In genomic region chr16:23225634-23226033, GRCh38 we compare ENCODE assay signal across 18 cellular contexts. TPM values are rescaled to one million over a fixed set of nuclear protein-coding genes. Genes with fewer than 3 reads are reported as not detected.
A peak's percentile ranks its signal among the peaks of the same experiment; 100 is the strongest.
DNase-seq lines count a peak whose midpoint lies in the region; ATAC-seq, FAIRE-seq and TF ChIP-seq lines count a peak whose summit lies in the region.
"Had no signal": no experiment of that assay in that cellular context is flagged by ENCODE, and none has a peak within 500 bp of the region (broad histone marks: within the 10 kb centered on the region; RNA-seq: fewer than 3 reads in every experiment).

No MANE protein-coding gene starts in this region.

- ATAC-seq in foreskin keratinocyte, result peak; percentile 27
- ATAC-seq: GM12878, K562 had no signal

- peak; percentile 4 for DNase-seq in Caki2 (ENCODE audit: low read depth)
- DNase-seq in M059J (ENCODE audit: low read depth), result peak; percentile 58
- peak; percentile 43 for DNase-seq in bronchial epithelial cell (ENCODE audit: low read depth)
- peak in 1 of 2 donors; percentile 45 for DNase-seq in foreskin keratinocyte
- no peak for DNase-seq in GM12892 (ENCODE audit: insufficient read length)
- no peak for DNase-seq in NCI-H82 treated with DMSO at 0.1 percent for 48 hours (lab: John Stamatoyannopoulos, UW; ENCODE audit: unreplicated experiment)
- DNase-seq in D721Med (ENCODE audit: insufficient read length, low spot score), result no peak
- DNase-seq: 8988T; AML-193; Calu3; CD4-positive, CD25-positive, alpha-beta regulatory T cell; DMS79; GM23248; H7 had no signal

- H3K4me1 ChIP-seq in foreskin keratinocyte, result no peaks in the 10 kb centered on the region
- H3K4me1 ChIP-seq: BLaER1 treated with 17β-estradiol and CSF1 and Interleukin-3, amounts not matched to agents 10 nM and 100 nM had no signal

- no peak for TF ChIP-seq CTCF in bronchial epithelial cell (IDR thresholded peaks at IDR 0.05; ENCODE audit: insufficient read depth, low read length, severe bottlenecking)
- no peak for TF ChIP-seq CTCF in foreskin keratinocyte (conservative IDR thresholded peaks at IDR 0.05)
- no peak for TF ChIP-seq CTCF in D721Med (IDR thresholded peaks at IDR 0.05; ENCODE audit: insufficient read depth, missing control alignments)

- H3K27me3 ChIP-seq in bronchial epithelial cell (ENCODE audit: control insufficient read depth, insufficient read depth, low read length) (no peaks in the 10 kb centered on the region), foreskin keratinocyte (peaks cover 12% of the 10 kb centered on the region)
- H3K27me3 ChIP-seq: BLaER1 treated with 17β-estradiol and CSF1 and Interleukin-3, amounts not matched to agents 10 nM and 100 nM had no signal

- H3K4me3 ChIP-seq in bronchial epithelial cell (ENCODE audit: low read depth, low read length), result no peak overlapping the region
- H3K4me3 ChIP-seq: BLaER1 treated with 17β-estradiol and CSF1 and Interleukin-3, amounts not matched to agents 10 nM and 100 nM; GM12878; GM23248; K562 had no signal

- no peak for TF ChIP-seq POLR2A in GM12892 (IDR thresholded peaks at IDR 0.05; ENCODE audit: low read depth, low read length)

- in situ Hi-C loops in Caki2 (cut with HindIII; ENCODE audit: low pct_unique_long_range_greater_than_20kb, low sequenced_read_pairs), result no loop called here

- H3K27ac ChIP-seq in foreskin keratinocyte, result no peak overlapping the region
- H3K27ac ChIP-seq: BLaER1 treated with 17β-estradiol and CSF1 and Interleukin-3, amounts not matched to agents 10 nM and 100 nM; GM23248 had no signal

- no peak for FAIRE-seq in bronchial epithelial cell (lab: Jason Lieb, UNC)
- no peak for FAIRE-seq in GM12892 (lab: Jason Lieb, UNC)
- no peak for FAIRE-seq in D721Med (lab: Jason Lieb, UNC)
- FAIRE-seq: GM12878, K562 had no signal

- no peaks in the 10 kb centered on the region for H3K36me3 ChIP-seq in bronchial epithelial cell (ENCODE audit: control insufficient read depth, insufficient read depth, low read length)
- H3K36me3 ChIP-seq: BLaER1 treated with 17β-estradiol and CSF1 and Interleukin-3, amounts not matched to agents 10 nM and 100 nM had no signal

RNA-seq across cellular contexts. Expression of gene SCNN1G, which starts 43.1 kb away (rescaled TPM):
- 0.30 TPM in 1 of 2 replicates, not detected in the other for total RNA-seq in Caki2 (2014; rRNA removed; shearing (Covaris generic); ENCODE audit: low replicate concordance)
- not detected in 2 replicates for total RNA-seq in M059J (2014; rRNA removed; shearing (Covaris generic))
- 0.38 TPM in 1 of 2 replicates, not detected in the other for total RNA-seq in bronchial epithelial cell
- not detected in 2 replicates for total RNA-seq in foreskin keratinocyte
- 0.01 TPM in 1 of 2 replicates, not detected in the other for polyA plus RNA-seq in foreskin keratinocyte
- polyA plus RNA-seq in GM12892 (2012; ENCODE audit: missing spikeins), result not detected
- total RNA-seq: Calu3; CD4-positive, CD25-positive, alpha-beta regulatory T cell; G401; GM23248; K562 had no signal
- polyA plus RNA-seq: CD4-positive, CD25-positive, alpha-beta regulatory T cell; GM23248; K562 had no signal

Comparison
In these comparisons a context has a peak if more than half of its experiments do, and no peak if none do; other contexts are left out.
1. DNase-seq: peak in Caki2 (single experiment), M059J (single experiment) and bronchial epithelial cell (single experiment); none in GM12892 (single experiment), NCI-H82 treated with DMSO at 0.1 percent for 48 hours (single experiment) and D721Med (single experiment).